ENCODE assay signal across 33 cellular contexts in genomic region chr7:99539213-99539811, GRCh38. TPM values are rescaled to one million over a fixed set of nuclear protein-coding genes. Genes with fewer than 3 reads are reported as not detected.
"Had no signal": no experiment of that assay in that cellular context is flagged by ENCODE, and none has a peak within 500 bp of the region (broad histone marks: within the 10 kb centered on the region; RNA-seq: fewer than 3 reads in every experiment).

No MANE protein-coding gene starts in this region.

- H3K27ac Mint-ChIP-seq: mesothelial cell of epicardium; naive B cell; nephron; neural progenitor cell; progenitor cell of endocrine pancreas; stimulated activated naive CD8-positive, alpha-beta T cell treated with anti-CD3 and anti-CD28 coated beads, Interleukin-15, amount 100 ng/mL, for 72 hours had no signal

- H3K79me2 ChIP-seq: parathyroid adenoma had no signal

- H3K36me3 ChIP-seq: esophagus squamous epithelium, left lung, neural progenitor cell, suprapubic skin, transverse colon, upper lobe of right lung, uterus had no signal

- H3K27me3 ChIP-seq: esophagus squamous epithelium, gastrocnemius medialis, left lung, neural progenitor cell, suprapubic skin, transverse colon, upper lobe of right lung, uterus had no signal

- H3K27me3 Mint-ChIP-seq: naive B cell; progenitor cell of endocrine pancreas; stimulated activated naive CD8-positive, alpha-beta T cell treated with anti-CD3 and anti-CD28 coated beads, Interleukin-15, amount 100 ng/mL, for 72 hours had no signal

- DNase-seq: dermis blood vessel endothelial cell; effector memory CD4-positive, alpha-beta T cell; erythroblast; esophagus squamous epithelium; gastrocnemius medialis; head of caudate nucleus; left cardiac atrium; left lung; mesenchymal stem cell; mucosa of descending colon; naive B cell; stimulated activated CD4-positive, alpha-beta T cell treated with anti-CD3 and anti-CD28 coated beads, Interleukin-12 subunit alpha, Interleukin-12 subunit beta, amount 100 ng/mL, for 4 hours; stimulated activated CD4-positive, alpha-beta T cell treated with anti-CD3 and anti-CD28 coated beads, Interleukin-1b, Interleukin-23, amount 100 ng/mL, for 48 hours; stimulated activated CD4-positive, alpha-beta T cell treated with anti-CD3 and anti-CD28 coated beads, Interleukin-4, amount 100 ng/mL, for 1 hour; stimulated activated CD8-positive, alpha-beta memory T cell treated with anti-CD3 and anti-CD28 coated beads, Interleukin-4, amount 100 ng/mL, for 48 hours; stimulated activated naive CD4-positive, alpha-beta T cell; stimulated activated naive CD8-positive, alpha-beta T cell treated with anti-CD3 and anti-CD28 coated beads, Interleukin-15, amount 100 ng/mL, for 72 hours; transverse colon; upper lobe of right lung; uterus had no signal

- H3K4me1 ChIP-seq: esophagus squamous epithelium, gastrocnemius medialis, left lung, neural progenitor cell, parathyroid adenoma, suprapubic skin, transverse colon, upper lobe of right lung, uterus had no signal

- H3K4me1 Mint-ChIP-seq: mesothelial cell of epicardium; naive B cell; nephron; neural progenitor cell; stimulated activated naive CD8-positive, alpha-beta T cell treated with anti-CD3 and anti-CD28 coated beads, Interleukin-15, amount 100 ng/mL, for 72 hours had no signal

- H3K4me2 ChIP-seq: neural progenitor cell, smooth muscle cell had no signal

- H3K4me3 ChIP-seq: coronary artery, esophagus squamous epithelium, gastrocnemius medialis, left lung, mucosa of descending colon, neural progenitor cell, smooth muscle cell, suprapubic skin, transverse colon, upper lobe of right lung, uterus had no signal

- H2AFZ ChIP-seq: neural progenitor cell, parathyroid adenoma had no signal

- FAIRE-seq: endothelial cell of umbilical vein, keratinocyte had no signal

- H3K4me3 Mint-ChIP-seq: mesothelial cell of epicardium; nephron; neural progenitor cell; stimulated activated naive CD8-positive, alpha-beta T cell treated with anti-CD3 and anti-CD28 coated beads, Interleukin-15, amount 100 ng/mL, for 72 hours had no signal

- ATAC-seq: gastrocnemius medialis; left cardiac atrium; left lung; mucosa of descending colon; sciatic nerve; stimulated activated naive CD8-positive, alpha-beta T cell treated with anti-CD3 and anti-CD28 coated beads, Interleukin-15, amount 100 ng/mL, for 72 hours; upper lobe of right lung had no signal

- H3K27ac ChIP-seq: coronary artery, esophagus squamous epithelium, gastrocnemius medialis, left lung, neural progenitor cell, parathyroid adenoma, suprapubic skin, transverse colon, upper lobe of right lung, uterus had no signal

RNA-seq across cellular contexts. Expression of gene TMEM225B, which starts 58.8 kb away (rescaled TPM):
- total RNA-seq: endothelial cell of umbilical vein, gastrocnemius medialis, glomerular endothelial cell, lung microvascular endothelial cell had no signal
